In genomic region chr1:161930064-161930463, GRCh38 we compare ENCODE assay signal across 1 cellular context.
TF ChIP-seq lines count a peak whose summit lies in the region.

No MANE protein-coding gene starts in this region.

TF ChIP-seq in SK-N-SH treated with all-trans-retinoic acid at 6 μM for 48 hours, 23 proteins besides CTCF, POLR2A, EP300 and RAD21 (continued from another document):
- no peak for TF ChIP-seq PATZ1 (CRISPR knock-in tag; IDR thresholded peaks at IDR 0.05; ENCODE audit: borderline replicate concordance)
